8 cellular contexts compared by ENCODE assay signal in genomic region chr10:14604181-14605142, GRCh38.
DNase-seq lines count a peak whose midpoint lies in the region; ATAC-seq and TF ChIP-seq lines count a peak whose summit lies in the region.

No MANE protein-coding gene starts in this region.

- peak overlapping the region; percentile 92 for H2AFZ ChIP-seq in KMS-11 (ENCODE audit: low read depth)

- H3K27me3 ChIP-seq in DOHH2 (ENCODE audit: control insufficient read depth, low read length) (0 out of 2 replicates have a peak, but pooled peaks cover 3% of the 10 kb centered on the region), KMS-11 (ENCODE audit: insufficient read depth, low read depth) (peaks cover 4% of the 10 kb centered on the region; the same call in 1 of the 2 replicates), ascending aorta (no peaks in the 10 kb centered on the region), right cardiac atrium (ENCODE audit: control insufficient read depth, insufficient read depth) (no peaks in the 10 kb centered on the region), prostate gland (replicated peaks; ENCODE audit: insufficient read depth) (no peaks in the 10 kb centered on the region), vagina (no peaks in the 10 kb centered on the region)

- H3K4me3 ChIP-seq in DOHH2 (ENCODE audit: low read length) (peak overlapping the region; percentile 76), KMS-11 (IDR thresholded peaks at IDR 0.05; ENCODE audit: insufficient read depth, low read depth, low read length) (no peak overlapping the region), ascending aorta (peak overlapping the region; percentile 78 to 90), right cardiac atrium (ENCODE audit: low read length) (peak overlapping the region; percentile 99), prostate gland (peak overlapping the region; percentile 56 to 57), vagina (peak overlapping the region; percentile 61 to 84)

- H4K20me1 ChIP-seq in DOHH2 (ENCODE audit: control insufficient read depth, insufficient read depth, low read depth, low read length) = peaks cover 33% of the 10 kb centered on the region
- H4K20me1 ChIP-seq in KMS-11 (ENCODE audit: insufficient read depth) = no peaks in the 10 kb centered on the region

- no peak for TF ChIP-seq CTCF in DOHH2 (IDR thresholded peaks at IDR 0.05; ENCODE audit: low read depth, low read length, poor library complexity, severe bottlenecking)
- TF ChIP-seq CTCF in KMS-11 (conservative IDR thresholded peaks at IDR 0.05; ENCODE audit: low read depth, low read length) = no peak
- TF ChIP-seq CTCF in ascending aorta (IDR thresholded peaks at IDR 0.05) = no peak
- TF ChIP-seq CTCF in prostate gland (IDR thresholded peaks at IDR 0.05) = no peak
- TF ChIP-seq CTCF in vagina (IDR thresholded peaks at IDR 0.05) = no peak

- H3K79me2 ChIP-seq in DOHH2 (ENCODE audit: control insufficient read depth, low read length) (peaks cover 58% of the 10 kb centered on the region), KMS-11 (ENCODE audit: insufficient read depth, low read depth) (no peaks in the 10 kb centered on the region)

- H3K36me3 Mint-ChIP-seq in T-cell = peaks cover 24% of the 10 kb centered on the region

- no peak overlapping the region; the same call in 1 of the 2 replicates for H3K9ac ChIP-seq in KMS-11

- WGBS in right cardiac atrium = under 1% methylated on average over 94 of the region's 94 CpGs
- under 1% methylated on average over 48 of the region's 94 CpGs for WGBS in prostate gland

- POLR2A ChIA-PET in T-cell (lab: Charles Lee) = interaction anchor here (0.5 to 1.6 kb wide), 12 partner anchors 10 to 818 kb away, joined by 3 to 9 read pairs (median 4); partner anchors contain the start of genes CDNF (in 1 of the 2), HSPA14 (in 1 of the 2) and MSANTD7 (in 1 of the 2)

- H3K9me3 ChIP-seq in DOHH2 (ENCODE audit: control insufficient read depth, insufficient read depth, low read length) = no peaks in the 10 kb centered on the region
- no peaks in the 10 kb centered on the region for H3K9me3 ChIP-seq in ascending aorta
- no peaks in the 10 kb centered on the region for H3K9me3 ChIP-seq in right cardiac atrium (ENCODE audit: control insufficient read depth, low read length)
- H3K9me3 ChIP-seq in prostate gland = no peaks in the 10 kb centered on the region
- no peaks in the 10 kb centered on the region for H3K9me3 ChIP-seq in vagina

- H3K4me1 Mint-ChIP-seq in T-cell = peaks cover 49 to 67% (median 61%) of the 10 kb centered on the region in 3 donors

- peak in 33 of 34 experiments; percentile 22 to 75 (median 58) for DNase-seq in T-cell
- DNase-seq in ascending aorta (ENCODE audit: low spot score in 2 of 2) = peak; percentile 22 to 90
- peak; percentile 83 to 95 (median 95) for DNase-seq in right cardiac atrium
- peak; percentile 82 for DNase-seq in prostate gland (ENCODE audit: low spot score)
- no peak for DNase-seq in vagina (ENCODE audit: extremely low spot score in 2 of 2)

- H3K27me3 Mint-ChIP-seq in T-cell = no peaks in the 10 kb centered on the region

- H3K36me3 ChIP-seq in DOHH2 (ENCODE audit: control insufficient read depth, low read length) (peaks cover 42% of the 10 kb centered on the region), KMS-11 (ENCODE audit: insufficient read depth) (no peaks in the 10 kb centered on the region), ascending aorta (no peaks in the 10 kb centered on the region), prostate gland (no peaks in the 10 kb centered on the region), vagina (no peaks in the 10 kb centered on the region)

- peak; percentile 46 for ATAC-seq in GM21526 (IDR thresholded peaks at IDR 0.05; ENCODE audit: low FRiP score, unreplicated experiment)
- peak; percentile 70 to 79 (median 74) for ATAC-seq in T-cell (replicated peaks in 1 of 4)
- peak; percentile 95 to 97 for ATAC-seq in right cardiac atrium

- H3K27ac Mint-ChIP-seq in T-cell = peak overlapping the region; percentile 93

- H3K4me2 ChIP-seq in DOHH2 (ENCODE audit: low read length) = peak overlapping the region; percentile 86
- H3K4me2 ChIP-seq in KMS-11 = peak overlapping the region; percentile 91

- peaks cover 31% of the 10 kb centered on the region for H3F3A ChIP-seq in DOHH2 (ENCODE audit: control insufficient read depth, insufficient read depth)

- H3K4me1 ChIP-seq in DOHH2 (ENCODE audit: control insufficient read depth, low read length) = peaks cover 77% of the 10 kb centered on the region
- H3K4me1 ChIP-seq in KMS-11 (ENCODE audit: low read depth, poor library complexity, severe bottlenecking) = peaks cover 4% of the 10 kb centered on the region
- peaks cover 0 to 12% of the 10 kb centered on the region in 2 donors for H3K4me1 ChIP-seq in ascending aorta
- H3K4me1 ChIP-seq in right cardiac atrium (ENCODE audit: control insufficient read depth, insufficient read depth, low read length) = peaks cover 3% of the 10 kb centered on the region
- no peaks in the 10 kb centered on the region for H3K4me1 ChIP-seq in prostate gland (replicated peaks)
- peaks cover 26% of the 10 kb centered on the region for H3K4me1 ChIP-seq in vagina

- peak overlapping the region; percentile 94 to 99 (median 94) for H3K4me3 Mint-ChIP-seq in T-cell

- intact Hi-C loops in ascending aorta (cut with DNase I) (loop anchor here (1.0 to 10.0 kb wide), 8 partner anchors 26 to 350 kb away; partner anchors contain the start of genes CDNF, DCLRE1C, HSPA14 and MEIG1), right cardiac atrium (cut with DNase I) (no loop called here), prostate gland (cut with DNase I) (loop anchor here (10.0 kb wide), 1 partner anchor 230 kb away; the partner anchor contains the start of genes CDNF, HSPA14 and MSANTD7), vagina (cut with DNase I) (loop anchor here (10.0 kb wide), 1 partner anchor 230 kb away; the partner anchor contains the start of genes CDNF, HSPA14 and MSANTD7)

- H3K27ac ChIP-seq in DOHH2 (ENCODE audit: low read depth, low read length) (peak overlapping the region; percentile 45), KMS-11 (no peak overlapping the region), ascending aorta (peak overlapping the region; percentile 69 to 79), right cardiac atrium (ENCODE audit: low read length) (peak overlapping the region; percentile 56), prostate gland (peak overlapping the region; percentile 69 to 78), vagina (peak overlapping the region; percentile 87)

- H3K9me2 ChIP-seq in DOHH2 (replicated peaks; ENCODE audit: control insufficient read depth, low read length) = no peaks in the 10 kb centered on the region

- TF ChIP-seq POLR2A in prostate gland (IDR thresholded peaks at IDR 0.05) = peak; percentile 73
- peak in 1 of 2 donors; percentile 50 for TF ChIP-seq POLR2A in vagina (IDR thresholded peaks at IDR 0.05)

- no peaks in the 10 kb centered on the region for H3K9me3 Mint-ChIP-seq in T-cell

- CTCF ChIA-PET in T-cell (lab: Charles Lee) = interaction anchor here in 1 of 2 donors (1.0 to 1.8 kb wide), 3 partner anchors 50 to 234 kb away, joined by 3 to 5 read pairs (median 4); partner anchors contain the start of genes CDNF, HSPA14 and MSANTD7

Comparison
In these comparisons a context has a peak if more than half of its experiments do, and no peak if none do; other contexts are left out.
1. ATAC-seq: peak in every context shown above with its lines; median percentile 96 in right cardiac atrium; 74 in T-cell; 46 in GM21526.
2. DNase-seq: peak in T-cell (33 of 34), ascending aorta (2 of 2), right cardiac atrium (3 of 3) and prostate gland (single experiment); none in vagina (0 of 2).
3. intact Hi-C loops: an anchor here in ascending aorta (1.0 to 10.0 kb wide), prostate gland (10.0 kb wide) and vagina (10.0 kb wide); none called in right cardiac atrium.